Comparison of ENCODE assay signal across 10 cellular contexts in the genomic region with DNA sequence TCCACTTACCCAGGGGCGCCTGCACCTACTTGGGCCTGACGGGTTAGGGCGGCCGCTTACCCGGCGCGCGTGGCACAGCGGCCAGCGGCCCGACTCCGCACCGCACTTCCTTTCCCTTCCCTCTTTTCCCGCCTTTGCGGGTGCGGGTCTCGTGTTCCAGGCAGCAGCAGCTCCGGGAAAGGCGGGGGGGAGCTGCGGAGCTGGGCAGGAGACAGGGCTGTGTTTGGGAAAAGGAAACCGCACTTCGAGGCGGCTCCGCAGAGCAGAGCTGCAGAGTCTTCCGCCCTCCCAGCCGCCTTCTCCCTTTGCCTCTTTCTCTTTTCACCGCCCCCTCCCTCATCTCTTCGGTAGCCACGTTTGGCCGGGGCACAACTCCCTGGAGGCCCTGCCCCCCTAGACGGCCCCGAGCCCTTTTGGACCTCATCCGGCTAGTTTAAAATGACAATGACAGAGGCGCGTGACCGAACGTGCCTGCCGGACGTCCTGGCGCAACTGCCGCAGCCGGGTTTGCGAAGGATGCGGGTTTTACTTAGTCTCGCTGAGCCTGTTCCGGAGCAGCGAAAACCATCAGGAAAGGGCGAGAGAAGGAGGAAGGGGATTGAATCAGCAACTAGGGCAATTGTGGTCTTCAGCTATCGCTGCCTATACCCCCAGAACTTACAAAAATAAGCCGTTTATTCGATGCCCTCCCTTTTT. TPM values are rescaled to one million over a fixed set of nuclear protein-coding genes. Genes with fewer than 3 reads are reported as not detected.
DNase-seq lines count a peak whose midpoint lies in the region; ATAC-seq and TF ChIP-seq lines count a peak whose summit lies in the region.
"Had no signal": no experiment of that assay in that cellular context is flagged by ENCODE, and none has a peak within 500 bp of the region (broad histone marks: within the 10 kb centered on the region; RNA-seq: fewer than 3 reads in every experiment).

No MANE protein-coding gene starts in this region.

- peaks cover 19 to 25% of the 10 kb centered on the region in 2 donors for H3K4me1 Mint-ChIP-seq in natural killer cell treated with Interleukin-12 subunit alpha and Interleukin-12 subunit beta and Interleukin-15 and Interleukin-18, amount 100 ng/mL, for 72 hours (ENCODE audit: low read depth in 2 of 2)

- H3K36me3 ChIP-seq in HUES6 (ENCODE audit: control insufficient read depth, insufficient read depth, low read length) = no peaks in the 10 kb centered on the region

- H3K4me3 ChIP-seq in HUES6 (ENCODE audit: low read depth, low read length) = peak overlapping the region; percentile 40
- H3K4me3 ChIP-seq in coronary artery = peak overlapping the region; percentile 64

- DNase-seq in AG08396 (ENCODE audit: low spot score) (peak; percentile 30), coronary artery (ENCODE audit: low spot score) (no peak), A172 (ENCODE audit: low spot score) (no peak), dedifferentiated amniotic fluid mesenchymal stem cell (ENCODE audit: extremely low spot score) (no peak), RKO (ENCODE audit: low spot score) (no peak)
- DNase-seq in natural killer cell treated with Interleukin-12 subunit alpha and Interleukin-12 subunit beta and Interleukin-15 and Interleukin-18, amount 100 ng/mL, for 72 hours (ENCODE audit: low spot score) = no peak
- DNase-seq in effector CD4-positive, alpha-beta T cell = no peak
- DNase-seq: DMS79 treated with DMSO at 0.1 percent for 48 hours had no signal

- no peak for TF ChIP-seq CTCF in coronary artery (IDR thresholded peaks at IDR 0.05)

- peak overlapping the region; percentile 22 for H3K4me3 Mint-ChIP-seq in natural killer cell treated with Interleukin-12 subunit alpha and Interleukin-12 subunit beta and Interleukin-15 and Interleukin-18, amount 100 ng/mL, for 72 hours

- H3K9me3 ChIP-seq in HUES6 (ENCODE audit: control insufficient read depth, insufficient read depth, low read depth, low read length) = no peaks in the 10 kb centered on the region

- no peaks in the 10 kb centered on the region for H3K9me3 Mint-ChIP-seq in natural killer cell treated with Interleukin-12 subunit alpha and Interleukin-12 subunit beta and Interleukin-15 and Interleukin-18, amount 100 ng/mL, for 72 hours

- peaks cover 100% of the 10 kb centered on the region for H3K27me3 ChIP-seq in HUES6 (ENCODE audit: control insufficient read depth, insufficient read depth, low read length)

- peaks cover 51% of the 10 kb centered on the region for H3K4me1 ChIP-seq in HUES6 (ENCODE audit: control insufficient read depth, insufficient read depth, low read length)

- H3K36me3 Mint-ChIP-seq in natural killer cell treated with Interleukin-12 subunit alpha and Interleukin-12 subunit beta and Interleukin-15 and Interleukin-18, amount 100 ng/mL, for 72 hours = no peaks in the 10 kb centered on the region

- no peak overlapping the region for H3K9ac ChIP-seq in HUES6 (ENCODE audit: low read length)

- no peak overlapping the region for H3K27ac Mint-ChIP-seq in natural killer cell treated with Interleukin-12 subunit alpha and Interleukin-12 subunit beta and Interleukin-15 and Interleukin-18, amount 100 ng/mL, for 72 hours

- H3K27ac ChIP-seq in HUES6 (ENCODE audit: low read depth, low read length) (no peak overlapping the region), coronary artery (no peak overlapping the region)

- peaks cover 50 to 74% of the 10 kb centered on the region in 2 donors for H3K27me3 Mint-ChIP-seq in natural killer cell treated with Interleukin-12 subunit alpha and Interleukin-12 subunit beta and Interleukin-15 and Interleukin-18, amount 100 ng/mL, for 72 hours

- no peak for ATAC-seq in natural killer cell treated with Interleukin-12 subunit alpha and Interleukin-12 subunit beta and Interleukin-15 and Interleukin-18, amount 100 ng/mL, for 72 hours

RNA-seq across cellular contexts. Expression of gene PAX2, which starts 7.9 kb away (rescaled TPM):
- not detected for total RNA-seq in natural killer cell treated with Interleukin-12 subunit alpha and Interleukin-12 subunit beta and Interleukin-15 and Interleukin-18, amount 100 ng/mL, for 72 hours
- 0.07 TPM in 1 of 2 replicates, not detected in the other for total RNA-seq in A172 (2014; rRNA removed; shearing (Covaris generic))
- total RNA-seq: MCF 10A had no signal
